25 cellular contexts compared by ENCODE assay signal in the genomic region with DNA sequence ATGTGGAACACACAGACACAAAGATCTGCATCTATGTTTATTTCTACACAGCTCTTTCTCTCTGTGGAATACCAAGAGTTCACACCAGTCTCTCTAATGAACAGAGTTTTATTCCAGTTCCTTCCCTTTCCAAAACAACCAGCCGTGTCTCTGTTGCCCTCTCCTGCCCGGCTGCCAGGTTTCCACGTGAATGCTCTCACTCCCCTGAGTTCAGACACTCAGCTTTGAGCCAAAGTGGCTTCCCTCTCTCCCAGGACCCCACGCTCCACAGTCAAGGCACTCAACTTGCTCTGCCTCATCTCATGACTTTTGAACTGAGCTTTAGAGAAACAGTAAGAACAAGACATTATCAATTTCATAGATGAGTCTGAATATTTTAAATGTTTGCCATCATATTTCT.
"Had no signal": no experiment of that assay in that cellular context is flagged by ENCODE, and none has a peak within 500 bp of the region (broad histone marks: within the 10 kb centered on the region; RNA-seq: fewer than 3 reads in every experiment).

No MANE protein-coding gene starts in this region.

- H3K4me1 ChIP-seq: colonic mucosa, esophagus muscularis mucosa, esophagus squamous epithelium, foreskin keratinocyte, gastrocnemius medialis, gastroesophageal sphincter, heart left ventricle had no signal

- ATAC-seq: effector memory CD8-positive, alpha-beta T cell; esophagus mucosa; foreskin keratinocyte; gastrocnemius medialis; gastroesophageal sphincter; heart left ventricle; heart right ventricle had no signal

- H3K27ac ChIP-seq: colonic mucosa, coronary artery, dorsolateral prefrontal cortex, epithelial cell of prostate, esophagus muscularis mucosa, esophagus squamous epithelium, foreskin keratinocyte, gastrocnemius medialis, gastroesophageal sphincter, heart left ventricle, heart right ventricle had no signal

- H3K9me3 ChIP-seq: colonic mucosa, esophagus muscularis mucosa, esophagus squamous epithelium, gastrocnemius medialis, gastroesophageal sphincter, heart left ventricle, heart right ventricle had no signal

- H3K9me3 Mint-ChIP-seq: dendritic cell treated with granulocyte-macrophage colony-stimulating factor and Interleukin-4, amounts not matched to agents 40 ng/mL and 50 ng/mL, for 4 days; effector memory CD8-positive, alpha-beta T cell; endodermal cell had no signal

- H3K27ac Mint-ChIP-seq: dendritic cell treated with granulocyte-macrophage colony-stimulating factor and Interleukin-4, amounts not matched to agents 40 ng/mL and 50 ng/mL, for 4 days; effector memory CD8-positive, alpha-beta T cell; endodermal cell had no signal

- H3K27me3 Mint-ChIP-seq: dendritic cell treated with granulocyte-macrophage colony-stimulating factor and Interleukin-4, amounts not matched to agents 40 ng/mL and 50 ng/mL, for 4 days; effector memory CD8-positive, alpha-beta T cell had no signal

- H3K27me3 ChIP-seq: colonic mucosa, dorsolateral prefrontal cortex, esophagus muscularis mucosa, esophagus squamous epithelium, foreskin keratinocyte, gastrocnemius medialis, gastroesophageal sphincter, heart left ventricle, heart right ventricle had no signal

- DNase-seq: colonic mucosa; cortex of kidney; dermis blood vessel endothelial cell; dorsolateral prefrontal cortex; effector CD4-positive, alpha-beta T cell; effector CD8-positive, alpha-beta T cell; effector memory CD4-positive, alpha-beta T cell; effector memory CD8-positive, alpha-beta T cell; endodermal cell; erythroblast; esophagus squamous epithelium; foreskin fibroblast; foreskin keratinocyte; foreskin melanocyte; gastrocnemius medialis; glutamatergic neuron; head of caudate nucleus; heart left ventricle; heart right ventricle had no signal

- H3K36me3 ChIP-seq: colonic mucosa, esophagus muscularis mucosa, esophagus squamous epithelium, gastrocnemius medialis, gastroesophageal sphincter, heart left ventricle, heart right ventricle had no signal

- H3K4me3 Mint-ChIP-seq: dendritic cell treated with granulocyte-macrophage colony-stimulating factor and Interleukin-4, amounts not matched to agents 40 ng/mL and 50 ng/mL, for 4 days; effector memory CD8-positive, alpha-beta T cell; endodermal cell had no signal

- H3K4me3 ChIP-seq: colonic mucosa, coronary artery, dorsolateral prefrontal cortex, esophagus muscularis mucosa, esophagus squamous epithelium, gastrocnemius medialis, gastroesophageal sphincter, heart left ventricle, heart right ventricle had no signal
